In genomic region chr5:7395432-7396168, GRCh38 we compare ENCODE assay signal across 12 cellular contexts. TPM values are rescaled to one million over a fixed set of nuclear protein-coding genes. Genes with fewer than 3 reads are reported as not detected.
DNase-seq lines count a peak whose midpoint lies in the region; ATAC-seq and TF ChIP-seq lines count a peak whose summit lies in the region.
"Had no signal": no experiment of that assay in that cellular context is flagged by ENCODE, and none has a peak within 500 bp of the region (broad histone marks: within the 10 kb centered on the region; RNA-seq: fewer than 3 reads in every experiment).

Gene ADCY2 (plus strand): TSS chr5:7396138. CDS start chr5:7396297, 159 bp downstream.

- peaks cover 67% of the 10 kb centered on the region for H3K4me1 Mint-ChIP-seq in WTC11

- H2AFZ ChIP-seq in hepatocyte = peak within 1 kb of the TSS; percentile 54
- H2AFZ ChIP-seq in parathyroid adenoma = peak within 1 kb of the TSS; percentile 76

- TF ChIP-seq CTCF in AG10803 (conservative IDR thresholded peaks at IDR 0.05; ENCODE audit: low read length) (no peak), WTC11 (IDR thresholded peaks at IDR 0.05) (no peak), hepatocyte (IDR thresholded peaks at IDR 0.05; ENCODE audit: poor library complexity) (no peak), parathyroid adenoma (IDR thresholded peaks at IDR 0.05) (no peak), BE2C (IDR thresholded peaks at IDR 0.05; ENCODE audit: low read depth, low read length) (no peak)

- WGBS in hepatocyte (ENCODE audit: low lambda C conversion rate, missing lambda C conversion rate) = 17% methylated on average over 1 of the region's 73 CpGs

- peaks cover 14% of the 10 kb centered on the region for H3K36me3 Mint-ChIP-seq in WTC11
- H3K36me3 Mint-ChIP-seq: CD8-positive, alpha-beta memory T cell had no signal

- H3K27ac ChIP-seq in hepatocyte (no peak within 1 kb of the TSS), parathyroid adenoma (no peak within 1 kb of the TSS)

- no peaks in the 10 kb centered on the region for H3K9me3 ChIP-seq in hepatocyte (ENCODE audit: low read depth)
- no peaks in the 10 kb centered on the region for H3K9me3 ChIP-seq in parathyroid adenoma (ENCODE audit: control insufficient read depth, low read length)
- H3K9me3 ChIP-seq in BE2C = no peaks in the 10 kb centered on the region

- peak; percentile 16 for ATAC-seq in WTC11
- no peak for ATAC-seq in HG03095 (IDR thresholded peaks at IDR 0.05; ENCODE audit: unreplicated experiment)
- ATAC-seq in GM18511 (IDR thresholded peaks at IDR 0.05; ENCODE audit: unreplicated experiment) = no peak

- H3K27me3 Mint-ChIP-seq in WTC11 (ENCODE audit: low read depth) = no peaks in the 10 kb centered on the region; the same call in 1 of the 2 replicates

- H3K4me3 Mint-ChIP-seq in WTC11 = peak within 1 kb of the TSS; percentile 90

- DNase-seq in AG10803 (ENCODE audit: low read depth) = no peak
- DNase-seq in WTC11 (ENCODE audit: low spot score) = peak; percentile 43
- DNase-seq in hepatocyte (ENCODE audit: low spot score) = no peak
- DNase-seq in epidermal melanocyte (ENCODE audit: insufficient read length, low spot score) = no peak
- no peak for DNase-seq in BE2C
- DNase-seq: activated T-cell treated with anti-CD3 and anti-CD28 coated beads for 4 hours; CD8-positive, alpha-beta memory T cell had no signal

- no peaks in the 10 kb centered on the region for H3K9me2 ChIP-seq in hepatocyte (replicated peaks; ENCODE audit: insufficient read depth)

- H3K79me2 ChIP-seq in hepatocyte = no peaks in the 10 kb centered on the region
- no peaks in the 10 kb centered on the region for H3K79me2 ChIP-seq in parathyroid adenoma

- H3K27ac Mint-ChIP-seq in WTC11 = peak within 1 kb of the TSS; percentile 73
- H3K27ac Mint-ChIP-seq: CD8-positive, alpha-beta memory T cell had no signal

- H3K9ac ChIP-seq in parathyroid adenoma = no peak within 1 kb of the TSS

- H3K4me2 ChIP-seq in hepatocyte (peak within 1 kb of the TSS; percentile 88), parathyroid adenoma (ENCODE audit: low read length) (peak within 1 kb of the TSS; percentile 77)

- H3K27me3 ChIP-seq in hepatocyte = peaks cover 27% of the 10 kb centered on the region
- H3K27me3 ChIP-seq in parathyroid adenoma (ENCODE audit: control insufficient read depth, insufficient read depth, low read length) = no peaks in the 10 kb centered on the region
- H3K27me3 ChIP-seq in BE2C = peaks cover 23% of the 10 kb centered on the region

- POLR2A ChIA-PET in WTC11 (lab: Charles Lee) = interaction anchor here (0.6 to 1.5 kb wide), 7 partner anchors 16 to 281 kb away, joined by 3 to 6 read pairs (median 3); no protein-coding TSS in a partner anchor

- H3K9me3 Mint-ChIP-seq in WTC11 = no peaks in the 10 kb centered on the region

- H3K4me3 ChIP-seq in AG10803 (ENCODE audit: low read length) = peak within 1 kb of the TSS; percentile 22; the same call in 1 of the 2 replicates
- peak within 1 kb of the TSS; percentile 49 for H3K4me3 ChIP-seq in hepatocyte
- H3K4me3 ChIP-seq in parathyroid adenoma (ENCODE audit: low read depth, low read length) = peak within 1 kb of the TSS; percentile 52
- H3K4me3 ChIP-seq in BE2C (ENCODE audit: low read depth, low read length) = no peak within 1 kb of the TSS

- H4K20me1 ChIP-seq in hepatocyte (ENCODE audit: insufficient read depth, poor library complexity, severe bottlenecking) = no peaks in the 10 kb centered on the region

- no peaks in the 10 kb centered on the region for H3K36me3 ChIP-seq in hepatocyte (replicated peaks; ENCODE audit: insufficient read depth, low read depth)
- H3K36me3 ChIP-seq in parathyroid adenoma (ENCODE audit: control insufficient read depth, insufficient read depth, low read length) = no peaks in the 10 kb centered on the region
- H3K36me3 ChIP-seq in BE2C = no peaks in the 10 kb centered on the region

- CTCF ChIA-PET in WTC11 (lab: Charles Lee) = interaction anchor here (0.6 to 6.1 kb wide), 32 partner anchors 9 to 575 kb away, joined by 3 to 40 read pairs (median 4); partner anchors contain the start of genes FASTKD3 and MTRR

- H3K4me1 ChIP-seq in hepatocyte (ENCODE audit: insufficient read depth) = no peaks in the 10 kb centered on the region
- peaks cover 6% of the 10 kb centered on the region for H3K4me1 ChIP-seq in parathyroid adenoma
- H3K4me1 ChIP-seq in BE2C = no peaks in the 10 kb centered on the region

TF ChIP-seq in WTC11, 78 proteins besides CTCF, POLR2A, EP300 and RAD21 (continues in another document):
- TF ChIP-seq ZNF263 (CRISPR knock-in tag; IDR thresholded peaks at IDR 0.05; ENCODE audit: low read depth) (no peak), TP53 (CRISPR knock-in tag; IDR thresholded peaks at IDR 0.05) (peak; percentile 28; the same call in 1 of the 2 replicates), SOX15 (CRISPR knock-in tag; IDR thresholded peaks at IDR 0.05) (no peak), NFATC4 (CRISPR knock-in tag; IDR thresholded peaks at IDR 0.05) (no peak), MYBL2 (CRISPR knock-in tag; IDR thresholded peaks at IDR 0.05) (peak; percentile 68; the same call in 1 of the 2 replicates), SP1 (CRISPR knock-in tag; conservative IDR thresholded peaks at IDR 0.05) (peak; percentile 47), TEAD4 (CRISPR knock-in tag; IDR thresholded peaks at IDR 0.05) (no peak), ZMAT4 (CRISPR knock-in tag; IDR thresholded peaks at IDR 0.05) (no peak), GRHL2 (CRISPR knock-in tag; IDR thresholded peaks at IDR 0.05; ENCODE audit: insufficient replicate concordance, severe bottlenecking) (no peak), CREM (CRISPR knock-in tag; IDR thresholded peaks at IDR 0.05) (no peak), ZSCAN18 (CRISPR knock-in tag; IDR thresholded peaks at IDR 0.05) (no peak), HMGA2 (CRISPR knock-in tag; IDR thresholded peaks at IDR 0.05) (no peak), KAT7 (CRISPR knock-in tag; IDR thresholded peaks at IDR 0.05; ENCODE audit: borderline replicate concordance) (no peak), NR2C2 (CRISPR knock-in tag; IDR thresholded peaks at IDR 0.05) (no peak), ZNF512 (CRISPR knock-in tag; IDR thresholded peaks at IDR 0.05; ENCODE audit: borderline replicate concordance) (no peak)
- TF ChIP-seq, protein P1, sequence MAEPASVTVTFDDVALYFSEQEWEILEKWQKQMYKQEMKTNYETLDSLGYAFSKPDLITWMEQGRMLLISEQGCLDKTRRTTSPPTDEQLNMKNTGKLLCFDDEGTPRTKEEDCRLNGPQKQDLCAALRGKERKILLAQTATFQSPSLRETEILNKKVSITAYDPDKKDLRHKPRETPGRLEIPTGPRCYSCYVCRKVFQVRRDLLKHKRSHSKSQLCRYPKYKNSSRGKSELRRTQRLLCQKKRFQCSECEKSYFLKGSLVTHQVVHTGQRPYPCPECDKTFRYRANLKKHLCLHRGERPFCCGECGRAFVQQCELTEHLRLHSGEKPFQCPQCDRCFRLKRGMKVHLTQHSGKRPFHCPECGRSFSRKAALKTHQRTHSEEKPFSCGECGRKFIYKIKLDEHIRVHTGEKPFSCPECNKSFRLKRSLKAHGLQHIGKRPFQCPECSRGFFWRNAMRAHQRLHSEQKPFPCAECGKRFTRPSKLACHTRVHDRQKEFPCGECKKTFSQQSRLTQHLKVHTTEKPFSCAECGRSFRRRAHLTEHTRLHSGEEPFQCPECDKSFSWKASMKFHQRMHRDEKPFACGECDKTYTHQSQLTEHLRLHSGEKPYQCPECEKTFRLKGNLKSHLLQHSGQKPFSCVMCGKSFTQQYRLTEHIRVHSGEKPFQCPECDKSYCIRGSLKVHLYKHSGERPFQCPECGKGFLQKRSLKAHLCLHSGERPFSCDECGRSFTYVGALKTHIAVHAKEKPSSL (CRISPR knock-in tag; conservative IDR thresholded peaks at IDR 0.05) = no peak
- TF ChIP-seq, protein P2, sequence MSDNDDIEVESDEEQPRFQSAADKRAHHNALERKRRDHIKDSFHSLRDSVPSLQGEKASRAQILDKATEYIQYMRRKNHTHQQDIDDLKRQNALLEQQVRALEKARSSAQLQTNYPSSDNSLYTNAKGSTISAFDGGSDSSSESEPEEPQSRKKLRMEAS (CRISPR knock-in tag; IDR thresholded peaks at IDR 0.05) = no peak

RNA-seq across cellular contexts. Expression of gene ADCY2, which starts in this region (rescaled TPM):
- total RNA-seq in WTC11 (2021) = 142 to 165 TPM (median 154 TPM) in 3 replicates
- total RNA-seq in hepatocyte = 8.4 and 8.5 TPM in 2 replicates
- polyA plus RNA-seq in hepatocyte = 3.2 and 4.5 TPM in 2 replicates
- 0.20 TPM for polyA plus RNA-seq in BE2C (2012; ENCODE audit: insufficient read depth, insufficient read length, low read depth)
- total RNA-seq: CD8-positive, alpha-beta memory T cell; M059J; renal cortical epithelial cell had no signal
- polyA plus RNA-seq: CD8-positive, alpha-beta memory T cell had no signal

Comparison
In these comparisons a context has a peak if more than half of its experiments do, and no peak if none do; other contexts are left out.
1. RNA of gene ADCY2 (total RNA-seq): 142 to 165 TPM in WTC11; 8.4 to 8.5 TPM in hepatocyte; every median in the first group is over 10 times any median in the second.